In genomic region chr3:70716832-70717231, GRCh38 we compare ENCODE assay signal across 9 cellular contexts.
DNase-seq lines count a peak whose midpoint lies in the region; ATAC-seq, FAIRE-seq and TF ChIP-seq lines count a peak whose summit lies in the region.
"Had no signal": no experiment of that assay in that cellular context is flagged by ENCODE, and none has a peak within 500 bp of the region (broad histone marks: within the 10 kb centered on the region; RNA-seq: fewer than 3 reads in every experiment).

No MANE protein-coding gene starts in this region.

- WGBS in ovary, 3 donors: 9 to 14% (median 9%) methylated on average over 4 of the region's 4 CpGs
- 36 to 45% (median 40%) methylated on average over 4 of the region's 4 CpGs for WGBS in small intestine, 3 donors

- H3K36me3 ChIP-seq in ovary (no peaks in the 10 kb centered on the region), small intestine (ENCODE audit: control insufficient read depth in 2 of 2, insufficient read depth in 2 of 2, low read length in 2 of 2) (no peaks in the 10 kb centered on the region)

- H3K9me3 ChIP-seq in ovary: no peaks in the 10 kb centered on the region
- peaks cover 3% of the 10 kb centered on the region for H3K9me3 ChIP-seq in small intestine (ENCODE audit: control insufficient read depth, low read depth)

- no peak for FAIRE-seq in D721Med (lab: Jason Lieb, UNC)
- no peak for FAIRE-seq in RCC 7860 (lab: Jason Lieb, UNC)
- FAIRE-seq in small intestine (lab: Jason Lieb, UNC): no peak

- H3K27me3 ChIP-seq in ovary (no peaks in the 10 kb centered on the region), small intestine (ENCODE audit: control insufficient read depth in 2 of 2, insufficient read depth in 2 of 2, low read length in 2 of 2) (no peaks in the 10 kb centered on the region)

- TF ChIP-seq EP300 in ovary (IDR thresholded peaks at IDR 0.05): no peak

- no peak overlapping the region for H3K27ac ChIP-seq in ovary
- H3K27ac ChIP-seq in small intestine (ENCODE audit: low read depth in 1 of 2, low read length in 1 of 2): no peak overlapping the region

- H3K4me1 ChIP-seq in ovary (ENCODE audit: insufficient read depth) (no peaks in the 10 kb centered on the region), small intestine (ENCODE audit: control insufficient read depth in 2 of 2, insufficient read depth in 1 of 2, low read depth in 1 of 2, low read length in 1 of 2) (no peaks in the 10 kb centered on the region)

- no peak for DNase-seq in D721Med (ENCODE audit: insufficient read length, low spot score)
- DNase-seq in RCC 7860 (ENCODE audit: low spot score): peak; percentile 11
- DNase-seq in fibroblast of the conjunctiva (ENCODE audit: low read depth): peak; percentile 36
- DNase-seq in ovary: peak; percentile 8 to 39 (median 27)
- DNase-seq in small intestine: no peak
- DNase-seq in NCI-H2196 treated with DMSO at 0.1 percent for 48 hours (lab: John Stamatoyannopoulos, UW; ENCODE audit: unreplicated experiment): no peak
- DNase-seq: SHP77 had no signal

- intact Hi-C loops in ovary (cut with DNase I): loop anchor here in 2 of 4 donors (5.0 to 10.0 kb wide), 2 partner anchors 590 to 868 kb away; partner anchors contain the start of gene FOXP1 (in 1 of the 2)

- TF ChIP-seq CTCF in D721Med (IDR thresholded peaks at IDR 0.05; ENCODE audit: insufficient read depth, missing control alignments) (peak; percentile 43), ovary (IDR thresholded peaks at IDR 0.05) (peak in 2 of 3 donors; percentile 24 to 59)

- TF ChIP-seq POLR2A in ovary (IDR thresholded peaks at IDR 0.05): no peak

- ATAC-seq in GM19395 (IDR thresholded peaks at IDR 0.05; ENCODE audit: unreplicated experiment): no peak
- ATAC-seq in HG03025 (IDR thresholded peaks at IDR 0.05; ENCODE audit: low FRiP score, unreplicated experiment): no peak

- H3K4me3 ChIP-seq in ovary (no peak overlapping the region), small intestine (ENCODE audit: low read depth in 1 of 2, low read length in 2 of 2) (no peak overlapping the region)

Comparison
In these comparisons a context has a peak if more than half of its experiments do, and no peak if none do; other contexts are left out.
1. DNase-seq: peak in RCC 7860 (single experiment), fibroblast of the conjunctiva (single experiment) and ovary (5 of 5); none in D721Med (single experiment), small intestine (single experiment) and NCI-H2196 treated with DMSO at 0.1 percent for 48 hours (single experiment).